In the genomic region with DNA sequence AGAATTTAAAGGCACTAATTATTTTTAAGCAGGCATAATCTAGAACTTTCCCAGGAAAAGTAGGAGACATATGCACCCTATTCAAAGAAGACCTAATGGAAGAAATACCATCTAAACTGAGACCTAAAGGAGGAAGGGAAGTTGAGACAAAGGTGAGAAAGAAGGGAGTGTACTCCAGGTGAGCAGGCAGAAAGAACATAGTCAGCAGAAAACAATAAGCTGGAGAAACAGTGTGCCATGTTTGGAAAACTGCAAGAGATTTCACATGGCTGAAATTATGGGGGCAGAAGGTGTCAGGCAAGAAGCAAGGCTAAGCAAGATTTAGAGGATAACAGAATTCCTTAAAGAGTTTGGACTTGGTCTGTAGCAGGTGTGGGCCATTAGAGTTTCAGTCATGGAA, we compare ENCODE assay signal across 6 cellular contexts.
"Had no signal": no experiment of that assay in that cellular context is flagged by ENCODE, and none has a peak within 500 bp of the region (broad histone marks: within the 10 kb centered on the region; RNA-seq: fewer than 3 reads in every experiment).

No MANE protein-coding gene starts in this region.

- H3K9ac ChIP-seq: KMS-11 had no signal

- H3K9me3 Mint-ChIP-seq: IgD-negative memory B cell had no signal

- H3K4me2 ChIP-seq: KMS-11 had no signal

- H3K36me3 Mint-ChIP-seq: IgD-negative memory B cell had no signal

- DNase-seq: KBM-7, KG1 had no signal

- H3K27ac ChIP-seq: HL-60, KMS-11 had no signal

- FAIRE-seq: HTR-8/SVneo had no signal

- H3K27ac Mint-ChIP-seq: IgD-negative memory B cell had no signal
